In genomic region chr11:34837246-34837856, GRCh38 we compare ENCODE assay signal across 19 cellular contexts.
A peak's percentile ranks its signal among the peaks of the same experiment; 100 is the strongest.
DNase-seq lines count a peak whose midpoint lies in the region; ATAC-seq, FAIRE-seq and TF ChIP-seq lines count a peak whose summit lies in the region.
"Had no signal": no experiment of that assay in that cellular context is flagged by ENCODE, and none has a peak within 500 bp of the region (broad histone marks: within the 10 kb centered on the region; RNA-seq: fewer than 3 reads in every experiment).

No MANE protein-coding gene starts in this region.

- H3K4me3 Mint-ChIP-seq in GM23338, result no peak overlapping the region
- H3K4me3 Mint-ChIP-seq in astrocyte (ENCODE audit: unreplicated experiment), result no peak overlapping the region
- H3K4me3 Mint-ChIP-seq: brain; effector memory CD8-positive, alpha-beta T cell; T-cell had no signal

- H3K9ac ChIP-seq in MM.1S (ENCODE audit: low read length) (no peak overlapping the region), astrocyte (ENCODE audit: low read length) (no peak overlapping the region)

- H3K79me2 ChIP-seq in GM23338 (replicated peaks; ENCODE audit: insufficient read depth) (no peaks in the 10 kb centered on the region), MM.1S (ENCODE audit: low read length) (no peaks in the 10 kb centered on the region), astrocyte (ENCODE audit: insufficient read depth, low read length) (no peaks in the 10 kb centered on the region)

- H3K27ac ChIP-seq in GM23338 (ENCODE audit: low read depth), result no peak overlapping the region
- no peak overlapping the region for H3K27ac ChIP-seq in MM.1S (ENCODE audit: low read length)
- H3K27ac ChIP-seq in astrocyte (ENCODE audit: low read depth, low read length), result no peak overlapping the region
- H3K27ac ChIP-seq: pancreas had no signal

- H3K27me3 Mint-ChIP-seq in GM23338 (ENCODE audit: insufficient read depth, low read depth, poor library complexity) (no peaks in the 10 kb centered on the region), astrocyte (ENCODE audit: low read depth, unreplicated experiment) (no peaks in the 10 kb centered on the region)

- peaks cover 11% of the 10 kb centered on the region for H3K4me1 Mint-ChIP-seq in GM23338
- H3K4me1 Mint-ChIP-seq in astrocyte (ENCODE audit: low read depth, unreplicated experiment), result no peaks in the 10 kb centered on the region
- H3K4me1 Mint-ChIP-seq: brain, T-cell had no signal

- intact Hi-C loops in mucosa of descending colon (cut with DNase I, micrococcal nuclease), result no loop called here

- no peak overlapping the region for H2AFZ ChIP-seq in GM23338
- H2AFZ ChIP-seq in MM.1S (ENCODE audit: low read length), result no peak overlapping the region
- no peak overlapping the region for H2AFZ ChIP-seq in astrocyte (ENCODE audit: low read depth, low read length)

- H3K9me2 ChIP-seq in GM23338 (ENCODE audit: insufficient read depth) (peaks cover 6% of the 10 kb centered on the region; the same call in 1 of the 2 replicates), MM.1S (replicated peaks; ENCODE audit: insufficient read depth, low read length) (no peaks in the 10 kb centered on the region)

- H3K4me1 ChIP-seq in GM23338 (ENCODE audit: insufficient read depth) (peaks cover 10% of the 10 kb centered on the region; the same call in 1 of the 2 replicates), MM.1S (ENCODE audit: low read length) (no peaks in the 10 kb centered on the region), astrocyte (ENCODE audit: insufficient read depth, low read length) (no peaks in the 10 kb centered on the region), mucosa of descending colon (ENCODE audit: low read depth) (peaks cover 3% of the 10 kb centered on the region)
- H3K4me1 ChIP-seq: pancreas had no signal

- H3K4me3 ChIP-seq in GM23338, result no peak overlapping the region
- H3K4me3 ChIP-seq in MM.1S (ENCODE audit: low read length), result no peak overlapping the region
- no peak overlapping the region for H3K4me3 ChIP-seq in astrocyte (ENCODE audit: insufficient read depth, low read depth, low read length)
- H3K4me3 ChIP-seq in mucosa of descending colon, result no peak overlapping the region
- H3K4me3 ChIP-seq: GM12878, pancreas had no signal

- H3K27me3 ChIP-seq in GM23338 (ENCODE audit: insufficient read depth) (no peaks in the 10 kb centered on the region), MM.1S (replicated peaks; ENCODE audit: insufficient read depth, low read length) (no peaks in the 10 kb centered on the region), astrocyte (ENCODE audit: insufficient read depth, low read length) (no peaks in the 10 kb centered on the region)
- H3K27me3 ChIP-seq: pancreas had no signal

- no peak for FAIRE-seq in astrocyte (lab: Jason Lieb, UNC)
- FAIRE-seq: GM12878, pancreas had no signal

- H3F3A ChIP-seq in GM23338 (replicated peaks; ENCODE audit: low read depth), result no peaks in the 10 kb centered on the region
- no peaks in the 10 kb centered on the region for H3F3A ChIP-seq in MM.1S (ENCODE audit: insufficient read depth, low read length)

- H3K9me3 Mint-ChIP-seq in GM23338 (peaks cover 3% of the 10 kb centered on the region; the same call in 2 of the 3 replicates), astrocyte (ENCODE audit: unreplicated experiment) (no peaks in the 10 kb centered on the region)
- H3K9me3 Mint-ChIP-seq: effector memory CD8-positive, alpha-beta T cell; T-cell had no signal

- TF ChIP-seq CTCF in GM23338 (conservative IDR thresholded peaks at IDR 0.05; ENCODE audit: low read depth in 2 of 2) (peak; percentile 35 to 45), MM.1S (IDR thresholded peaks at IDR 0.05; ENCODE audit: low read length) (peak; percentile 15), astrocyte (IDR thresholded peaks at IDR 0.05; ENCODE audit: insufficient read depth, low read depth, low read length) (no peak), mucosa of descending colon (IDR thresholded peaks at IDR 0.05) (no peak)

- peak; percentile 49 for DNase-seq in GM23338 (ENCODE audit: low spot score)
- DNase-seq in MM.1S, result no peak
- no peak for DNase-seq in astrocyte (ENCODE audit: low read depth)
- DNase-seq in mucosa of descending colon, result no peak
- DNase-seq in C1 segment of cervical spinal cord (lab: John Stamatoyannopoulos, UW), result no peak
- DNase-seq in SIG-M5 (lab: John Stamatoyannopoulos, UW), result no peak
- no peak for DNase-seq in DMS153 treated with DMSO at 0.1 percent for 48 hours (lab: John Stamatoyannopoulos, UW; ENCODE audit: unreplicated experiment)
- DNase-seq: activated CD4-positive, CD25-positive, alpha-beta regulatory T cell treated with anti-CD3 and anti-CD28 coated beads, Interleukin-2, amount 50 U/mL, for 72 hours; activated CD8-positive, alpha-beta memory T cell treated with anti-CD3 and anti-CD28 coated beads, Interleukin-2, amount 50 U/mL, for 4 hours; activated naive CD4-positive, alpha-beta T cell treated with Interleukin-2 at 50 U/mL for 16 hours; effector memory CD8-positive, alpha-beta T cell; islet precursor cell; midbrain; MV-4-11; pancreas; T-cell had no signal

- no peak overlapping the region for H3K27ac Mint-ChIP-seq in GM23338
- H3K27ac Mint-ChIP-seq in astrocyte (ENCODE audit: unreplicated experiment), result peak overlapping the region; percentile 70
- H3K27ac Mint-ChIP-seq: brain; effector memory CD8-positive, alpha-beta T cell; T-cell had no signal

- no peaks in the 10 kb centered on the region for H4K20me1 ChIP-seq in GM23338 (replicated peaks; ENCODE audit: insufficient read depth)
- H4K20me1 ChIP-seq in MM.1S (ENCODE audit: insufficient read depth, low read length), result no peaks in the 10 kb centered on the region
- no peaks in the 10 kb centered on the region for H4K20me1 ChIP-seq in astrocyte (ENCODE audit: insufficient read depth, low read length)

- ATAC-seq in GM23338, result peak; percentile 75
- ATAC-seq in mucosa of descending colon, result peak; percentile 27
- no peak for ATAC-seq in GM21360 (IDR thresholded peaks at IDR 0.05; ENCODE audit: unreplicated experiment)
- ATAC-seq: effector memory CD8-positive, alpha-beta T cell; GM12878; T-cell had no signal

- no peak overlapping the region for H3K4me2 ChIP-seq in GM23338
- H3K4me2 ChIP-seq in MM.1S (ENCODE audit: low read depth, low read length), result no peak overlapping the region
- H3K4me2 ChIP-seq in astrocyte (ENCODE audit: low read length), result no peak overlapping the region

- no peaks in the 10 kb centered on the region for H3K9me3 ChIP-seq in MM.1S (replicated peaks; ENCODE audit: insufficient read depth, low read length)
- no peaks in the 10 kb centered on the region for H3K9me3 ChIP-seq in astrocyte (ENCODE audit: insufficient read depth, low read depth, low read length)
- no peaks in the 10 kb centered on the region for H3K9me3 ChIP-seq in mucosa of descending colon
- H3K9me3 ChIP-seq: pancreas had no signal

- H3K36me3 ChIP-seq in GM23338 (ENCODE audit: insufficient read depth) (no peaks in the 10 kb centered on the region), MM.1S (replicated peaks; ENCODE audit: insufficient read depth, low read length) (no peaks in the 10 kb centered on the region), astrocyte (ENCODE audit: insufficient read depth, low read length) (no peaks in the 10 kb centered on the region), mucosa of descending colon (ENCODE audit: low read depth) (no peaks in the 10 kb centered on the region)
- H3K36me3 ChIP-seq: pancreas had no signal

- no peaks in the 10 kb centered on the region for H3K36me3 Mint-ChIP-seq in GM23338 (ENCODE audit: low read depth)
- H3K36me3 Mint-ChIP-seq in astrocyte (ENCODE audit: low read depth, unreplicated experiment), result no peaks in the 10 kb centered on the region
- H3K36me3 Mint-ChIP-seq: T-cell had no signal

TF ChIP-seq in GM23338, 12 proteins besides CTCF, POLR2A, EP300 and RAD21 (continues in another document):
- TF ChIP-seq NANOG (IDR thresholded peaks at IDR 0.05; ENCODE audit: borderline replicate concordance) (no peak), JUNB (IDR thresholded peaks at IDR 0.05; ENCODE audit: unreplicated experiment) (no peak), ZNF114 (CRISPR knock-in tag; IDR thresholded peaks at IDR 0.05) (no peak), EZH2 (IDR thresholded peaks at IDR 0.05; ENCODE audit: low read depth, unreplicated experiment) (no peak), STAT1 (IDR thresholded peaks at IDR 0.05; ENCODE audit: unreplicated experiment) (no peak)

Comparison
In these comparisons a context has a peak if more than half of its experiments do, and no peak if none do; other contexts are left out.
1. CTCF ChIP-seq: peak in GM23338 (2 of 2) and MM.1S (single experiment); none in astrocyte (single experiment) and mucosa of descending colon (single experiment).